In genomic region chr10:120282421-120282820, GRCh38 we compare ENCODE assay signal across 27 cellular contexts.
"Had no signal": no experiment of that assay in that cellular context is flagged by ENCODE, and none has a peak within 500 bp of the region (broad histone marks: within the 10 kb centered on the region; RNA-seq: fewer than 3 reads in every experiment).

No MANE protein-coding gene starts in this region.

- ATAC-seq: activated CD8-positive, alpha-beta T cell treated with anti-CD3 and anti-CD28 coated beads for 36 hours; activated naive CD8-positive, alpha-beta T cell treated with anti-CD3 and anti-CD28 coated beads, Interleukin-2, amount 50 U/mL, for 24 hours; activated T-cell treated with anti-CD3 and anti-CD28 coated beads, Interleukin-2, amount 50 U/mL, for 4 hours; activated T-helper 17 cell treated with anti-CD3 and anti-CD28 coated beads, Interleukin-2, amount 50 U/mL, for 72 hours had no signal

- H3K4me1 ChIP-seq: adrenal gland, ascending aorta, breast epithelium, colonic mucosa had no signal

- H3K36me3 ChIP-seq: adrenal gland, ascending aorta, breast epithelium, cardiac muscle cell, colonic mucosa had no signal

- H3K4me3 ChIP-seq: adrenal gland, ascending aorta, breast epithelium, cardiac muscle cell, colonic mucosa had no signal

- H3K27me3 ChIP-seq: ascending aorta, breast epithelium, cardiac muscle cell, colonic mucosa had no signal

- DNase-seq: activated CD4-positive, alpha-beta T cell treated with anti-CD3 and anti-CD28 coated beads for 4 hours; activated CD4-positive, alpha-beta T cell treated with anti-CD3 and anti-CD28 coated beads, Interleukin-2, amount 50 U/mL, for 1 hour; activated CD4-positive, alpha-beta T cell treated with anti-CD3 and anti-CD28 coated beads, Interleukin-2, amount 50 U/mL, for 48 hours; activated CD4-positive, CD25-positive, alpha-beta regulatory T cell; activated CD4-positive, CD25-positive, alpha-beta regulatory T cell treated with anti-CD3 and anti-CD28 coated beads, Interleukin-2, amount 50 U/mL, for 72 hours; activated CD8-positive, alpha-beta memory T cell treated with anti-CD3 and anti-CD28 coated beads for 24 hours; activated CD8-positive, alpha-beta T cell treated with anti-CD3 and anti-CD28 coated beads for 36 hours; activated effector memory CD4-positive, alpha-beta T cell treated with Interleukin-2 at 50 U/mL for 16 hours; activated gamma-delta T cell treated with Interleukin-2 at 50 U/mL for 16 hours; activated naive CD4-positive, alpha-beta T cell treated with Interleukin-2 at 50 U/mL for 16 hours; activated naive CD8-positive, alpha-beta T cell treated with anti-CD3 and anti-CD28 coated beads for 36 hours; activated naive CD8-positive, alpha-beta T cell treated with anti-CD3 and anti-CD28 coated beads, Interleukin-2, amount 50 U/mL, for 24 hours; activated T-cell treated with anti-CD3 and anti-CD28 coated beads, Interleukin-2, amount 50 U/mL, for 4 hours; adrenal gland; amygdala; central memory CD4-positive, alpha-beta T cell; cerebellar nuclear complex; colonic mucosa; effector CD8-positive, alpha-beta T cell; foreskin fibroblast; head of caudate nucleus; T-helper 2 cell had no signal

- H3K27ac ChIP-seq: adrenal gland, ascending aorta, breast epithelium, cardiac muscle cell, colonic mucosa, epithelial cell of prostate had no signal

- H3K9me3 ChIP-seq: adrenal gland, ascending aorta, breast epithelium, colonic mucosa had no signal
